Comparison of ENCODE assay signal across 1 cellular context in genomic region chr5:78594014-78594413, GRCh38.
TF ChIP-seq lines count a peak whose summit lies in the region.

No MANE protein-coding gene starts in this region.

TF ChIP-seq in WTC11, 78 proteins besides CTCF, POLR2A, EP300 and RAD21 (continued from another document):
- TF ChIP-seq NFYB (CRISPR knock-in tag; conservative IDR thresholded peaks at IDR 0.05; ENCODE audit: low read depth) (no peak), PREB (CRISPR knock-in tag; IDR thresholded peaks at IDR 0.05; ENCODE audit: borderline replicate concordance) (no peak), ZNF121 (CRISPR knock-in tag; IDR thresholded peaks at IDR 0.05) (no peak), ELF4 (CRISPR knock-in tag; IDR thresholded peaks at IDR 0.05; ENCODE audit: low read depth) (no peak), NFATC4 (CRISPR knock-in tag; IDR thresholded peaks at IDR 0.05) (no peak), TEAD4 (CRISPR knock-in tag; IDR thresholded peaks at IDR 0.05) (no peak), ZNF425 (CRISPR knock-in tag; conservative IDR thresholded peaks at IDR 0.05) (no peak), ATF1 (CRISPR knock-in tag; IDR thresholded peaks at IDR 0.05) (no peak), IRF2 (CRISPR knock-in tag; IDR thresholded peaks at IDR 0.05; ENCODE audit: borderline replicate concordance, low read depth) (no peak), JAZF1 (CRISPR knock-in tag; IDR thresholded peaks at IDR 0.05) (no peak), RORB (CRISPR knock-in tag; IDR thresholded peaks at IDR 0.05) (no peak)
- TF ChIP-seq, protein P1, sequence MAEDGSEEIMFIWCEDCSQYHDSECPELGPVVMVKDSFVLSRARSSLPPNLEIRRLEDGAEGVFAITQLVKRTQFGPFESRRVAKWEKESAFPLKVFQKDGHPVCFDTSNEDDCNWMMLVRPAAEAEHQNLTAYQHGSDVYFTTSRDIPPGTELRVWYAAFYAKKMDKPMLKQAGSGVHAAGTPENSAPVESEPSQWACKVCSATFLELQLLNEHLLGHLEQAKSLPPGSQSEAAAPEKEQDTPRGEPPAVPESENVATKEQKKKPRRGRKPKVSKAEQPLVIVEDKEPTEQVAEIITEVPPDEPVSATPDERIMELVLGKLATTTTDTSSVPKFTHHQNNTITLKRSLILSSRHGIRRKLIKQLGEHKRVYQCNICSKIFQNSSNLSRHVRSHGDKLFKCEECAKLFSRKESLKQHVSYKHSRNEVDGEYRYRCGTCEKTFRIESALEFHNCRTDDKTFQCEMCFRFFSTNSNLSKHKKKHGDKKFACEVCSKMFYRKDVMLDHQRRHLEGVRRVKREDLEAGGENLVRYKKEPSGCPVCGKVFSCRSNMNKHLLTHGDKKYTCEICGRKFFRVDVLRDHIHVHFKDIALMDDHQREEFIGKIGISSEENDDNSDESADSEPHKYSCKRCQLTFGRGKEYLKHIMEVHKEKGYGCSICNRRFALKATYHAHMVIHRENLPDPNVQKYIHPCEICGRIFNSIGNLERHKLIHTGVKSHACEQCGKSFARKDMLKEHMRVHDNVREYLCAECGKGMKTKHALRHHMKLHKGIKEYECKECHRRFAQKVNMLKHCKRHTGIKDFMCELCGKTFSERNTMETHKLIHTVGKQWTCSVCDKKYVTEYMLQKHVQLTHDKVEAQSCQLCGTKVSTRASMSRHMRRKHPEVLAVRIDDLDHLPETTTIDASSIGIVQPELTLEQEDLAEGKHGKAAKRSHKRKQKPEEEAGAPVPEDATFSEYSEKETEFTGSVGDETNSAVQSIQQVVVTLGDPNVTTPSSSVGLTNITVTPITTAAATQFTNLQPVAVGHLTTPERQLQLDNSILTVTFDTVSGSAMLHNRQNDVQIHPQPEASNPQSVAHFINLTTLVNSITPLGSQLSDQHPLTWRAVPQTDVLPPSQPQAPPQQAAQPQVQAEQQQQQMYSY (CRISPR knock-in tag; IDR thresholded peaks at IDR 0.05), result no peak
